In the genomic region with DNA sequence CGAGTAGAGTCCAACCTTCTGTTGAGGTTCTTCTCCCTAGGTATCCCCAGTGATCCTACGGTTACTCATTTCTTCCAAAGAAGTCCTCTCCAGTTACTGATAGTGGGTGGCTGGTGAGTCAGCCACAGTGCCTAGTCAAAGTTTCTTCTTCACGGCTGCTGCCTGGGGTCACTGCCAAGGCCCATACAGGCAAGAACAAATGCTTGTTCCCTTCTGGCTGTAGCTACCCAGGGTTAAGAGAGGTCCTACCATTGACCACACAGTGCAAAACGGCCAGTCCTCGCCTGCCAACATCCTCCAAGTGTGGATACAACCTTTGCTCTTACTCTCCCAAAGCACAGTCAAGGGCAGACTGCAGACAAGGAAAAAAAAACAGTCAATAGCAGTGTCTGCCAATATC, we compare ENCODE assay signal across 8 cellular contexts. TPM values are rescaled to one million over a fixed set of nuclear protein-coding genes. Genes with fewer than 3 reads are reported as not detected.
A peak's percentile ranks its signal among the peaks of the same experiment; 100 is the strongest.
DNase-seq lines count a peak whose midpoint lies in the region; TF ChIP-seq lines count a peak whose summit lies in the region.

No MANE protein-coding gene starts in this region.

- H3K4me3 ChIP-seq in fibroblast of villous mesenchyme (ENCODE audit: low read depth, low read length), result no peak overlapping the region

- no peak for TF ChIP-seq CTCF in fibroblast of villous mesenchyme (IDR thresholded peaks at IDR 0.05; ENCODE audit: insufficient read depth, low read depth, low read length)

- DNase-seq in EL (peak; percentile 81), fibroblast of villous mesenchyme (ENCODE audit: low read depth) (peak; percentile 41), NCI-H2171 treated with DMSO at 0.1 percent for 48 hours (lab: John Stamatoyannopoulos, UW) (no peak), NCI-H2227 (lab: John Stamatoyannopoulos, UW; ENCODE audit: unreplicated experiment) (no peak), NCI-H2227 treated with DMSO at 0.1 percent for 48 hours (lab: John Stamatoyannopoulos, UW) (no peak), OCI-M2 (lab: John Stamatoyannopoulos, UW; ENCODE audit: unreplicated experiment) (no peak)
- DNase-seq in activated CD8-positive, alpha-beta memory T cell treated with anti-CD3 and anti-CD28 coated beads, Interleukin-2, amount 50 U/mL, for 24 hours (ENCODE audit: extremely low read depth), result peak; percentile 12
- peak; percentile 35 for DNase-seq in stimulated activated CD4-positive, alpha-beta T cell treated with anti-CD3 and anti-CD28 coated beads, Interleukin-12 subunit alpha, Interleukin-12 subunit beta, amount 100 ng/mL, for 4 hours

RNA-seq across cellular contexts. Expression of a gene that starts 2.9 kb away (rescaled TPM):
- 18.0 and 28.5 TPM in 2 replicates for total RNA-seq in fibroblast of villous mesenchyme

Comparison
In these comparisons a context has a peak if more than half of its experiments do, and no peak if none do; other contexts are left out.
1. DNase-seq: peak in EL (single experiment), activated CD8-positive, alpha-beta memory T cell treated with anti-CD3 and anti-CD28 coated beads, Interleukin-2, amount 50 U/mL, for 24 hours (single experiment), fibroblast of villous mesenchyme (single experiment) and stimulated activated CD4-positive, alpha-beta T cell treated with anti-CD3 and anti-CD28 coated beads, Interleukin-12 subunit alpha, Interleukin-12 subunit beta, amount 100 ng/mL, for 4 hours (single experiment); none in NCI-H2171 treated with DMSO at 0.1 percent for 48 hours (single experiment), NCI-H2227 (single experiment), NCI-H2227 treated with DMSO at 0.1 percent for 48 hours (single experiment) and OCI-M2 (single experiment).